Comparison of ENCODE assay signal across 16 cellular contexts in the genomic region with DNA sequence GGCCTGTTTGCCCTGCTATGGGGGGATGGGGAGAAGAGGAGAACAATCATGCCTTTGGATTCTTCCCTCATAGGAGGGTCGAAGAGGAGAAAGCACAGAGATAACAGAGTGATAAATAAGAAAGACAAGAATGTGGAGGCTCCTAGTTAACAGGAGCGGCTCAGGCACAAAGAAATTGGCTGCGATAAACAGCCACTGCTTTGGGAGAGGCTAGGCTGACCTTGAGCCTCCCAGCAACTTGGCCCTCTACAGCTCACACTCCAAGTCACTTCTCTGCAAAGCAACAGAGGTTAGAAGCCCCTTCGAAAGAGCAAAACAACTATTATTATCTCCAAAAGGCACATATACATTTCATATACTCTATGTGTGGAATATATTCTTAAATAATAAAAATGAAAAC.
DNase-seq lines count a peak whose midpoint lies in the region; ATAC-seq, FAIRE-seq and TF ChIP-seq lines count a peak whose summit lies in the region.
"Had no signal": no experiment of that assay in that cellular context is flagged by ENCODE, and none has a peak within 500 bp of the region (broad histone marks: within the 10 kb centered on the region; RNA-seq: fewer than 3 reads in every experiment).

No MANE protein-coding gene starts in this region.

- H3K27me3 ChIP-seq in endodermal cell (ENCODE audit: control insufficient read depth, insufficient read depth, low read length, poor library complexity, severe bottlenecking) (no peaks in the 10 kb centered on the region), thyroid gland (no peaks in the 10 kb centered on the region), right cardiac atrium (ENCODE audit: control insufficient read depth, insufficient read depth) (no peaks in the 10 kb centered on the region)

- no peaks in the 10 kb centered on the region for H3K36me3 ChIP-seq in endodermal cell (ENCODE audit: control insufficient read depth, insufficient read depth, low read length)
- no peaks in the 10 kb centered on the region for H3K36me3 ChIP-seq in thyroid gland

- H3K9ac ChIP-seq in endodermal cell (ENCODE audit: extremely low read depth, low read length, poor library complexity, severe bottlenecking): no peak overlapping the region
- H3K9ac ChIP-seq: GM23248 had no signal

- H3K4me1 Mint-ChIP-seq in endodermal cell (peaks cover 41% of the 10 kb centered on the region), nephron (peaks cover 47% of the 10 kb centered on the region)
- H3K4me1 Mint-ChIP-seq in activated CD4-positive, alpha-beta T cell treated with anti-CD3 and anti-CD28 coated beads for 36 hours: no peaks in the 10 kb centered on the region
- H3K4me1 Mint-ChIP-seq: CD4-positive, alpha-beta memory T cell had no signal

- WGBS in endodermal cell (ENCODE audit: insufficient coverage in 1 of 2, insufficient read length in 1 of 2), 2 experiments: 0 to 29% methylated on average over 1 to 3 of the region's 4 CpGs
- 75 to 81% methylated on average over 4 of the region's 4 CpGs for WGBS in thyroid gland, 2 donors
- WGBS in right cardiac atrium: 49% methylated on average over 4 of the region's 4 CpGs

- H3K9me3 ChIP-seq in endodermal cell (ENCODE audit: control insufficient read depth, low read length) (no peaks in the 10 kb centered on the region), thyroid gland (no peaks in the 10 kb centered on the region), right cardiac atrium (ENCODE audit: control insufficient read depth, low read length) (no peaks in the 10 kb centered on the region)
- H3K9me3 ChIP-seq: Caco-2 had no signal

- H3K27ac ChIP-seq in endodermal cell (ENCODE audit: low read depth, low read length) (no peak overlapping the region), thyroid gland (peak overlapping the region in 2 of 3 donors; percentile 72 to 90), right cardiac atrium (ENCODE audit: low read length) (no peak overlapping the region)
- H3K27ac ChIP-seq: GM23248 had no signal

- H3K27me3 Mint-ChIP-seq in endodermal cell (ENCODE audit: insufficient read depth): no peaks in the 10 kb centered on the region
- H3K27me3 Mint-ChIP-seq in nephron (ENCODE audit: low read depth): no peaks in the 10 kb centered on the region
- H3K27me3 Mint-ChIP-seq in activated CD4-positive, alpha-beta T cell treated with anti-CD3 and anti-CD28 coated beads for 36 hours: no peaks in the 10 kb centered on the region

- H3K4me3 Mint-ChIP-seq in endodermal cell: no peak overlapping the region
- no peak overlapping the region for H3K4me3 Mint-ChIP-seq in nephron
- no peak overlapping the region for H3K4me3 Mint-ChIP-seq in activated CD4-positive, alpha-beta T cell treated with anti-CD3 and anti-CD28 coated beads for 36 hours
- H3K4me3 Mint-ChIP-seq: CD4-positive, alpha-beta memory T cell had no signal

- POLR2A ChIA-PET in activated CD4-positive, alpha-beta T cell treated with anti-CD3 and anti-CD28 coated beads for 36 hours (lab: Charles Lee): no interaction called here

- CTCF ChIA-PET in activated CD4-positive, alpha-beta T cell treated with anti-CD3 and anti-CD28 coated beads for 36 hours (lab: Charles Lee): interaction anchor here (0.7 kb wide), 2 partner anchors 8 to 153 kb away, joined by 3 read pairs; no protein-coding TSS in a partner anchor

- TF ChIP-seq POLR2A in thyroid gland (IDR thresholded peaks at IDR 0.05) (no peak), GM12892 (IDR thresholded peaks at IDR 0.05; ENCODE audit: low read depth, low read length) (no peak)

- H3K4me3 ChIP-seq in endodermal cell (ENCODE audit: low read length) (peak overlapping the region; percentile 19), thyroid gland (replicated peaks in 1 of 3) (no peak overlapping the region), right cardiac atrium (ENCODE audit: low read length) (no peak overlapping the region)
- H3K4me3 ChIP-seq: GM23248 had no signal

- no peak for FAIRE-seq in GM12892 (lab: Jason Lieb, UNC)
- FAIRE-seq: G401.6, GM19239, H1 had no signal

- H3K36me3 Mint-ChIP-seq in endodermal cell (ENCODE audit: low read depth): no peaks in the 10 kb centered on the region
- H3K36me3 Mint-ChIP-seq in nephron (ENCODE audit: low read depth): no peaks in the 10 kb centered on the region
- H3K36me3 Mint-ChIP-seq in activated CD4-positive, alpha-beta T cell treated with anti-CD3 and anti-CD28 coated beads for 36 hours (ENCODE audit: low read depth): no peaks in the 10 kb centered on the region
- H3K36me3 Mint-ChIP-seq: CD4-positive, alpha-beta memory T cell had no signal

- H3K9me3 Mint-ChIP-seq in endodermal cell: no peaks in the 10 kb centered on the region
- H3K9me3 Mint-ChIP-seq in nephron: no peaks in the 10 kb centered on the region
- no peaks in the 10 kb centered on the region for H3K9me3 Mint-ChIP-seq in activated CD4-positive, alpha-beta T cell treated with anti-CD3 and anti-CD28 coated beads for 36 hours (ENCODE audit: low read depth)
- H3K9me3 Mint-ChIP-seq: CD4-positive, alpha-beta memory T cell had no signal

- H3K4me1 ChIP-seq in endodermal cell (ENCODE audit: control insufficient read depth, insufficient read depth, low read length): peaks cover 32% of the 10 kb centered on the region
- peaks cover 53 to 79% of the 10 kb centered on the region in 2 donors for H3K4me1 ChIP-seq in thyroid gland
- peaks cover 2% of the 10 kb centered on the region for H3K4me1 ChIP-seq in right cardiac atrium (ENCODE audit: control insufficient read depth, insufficient read depth, low read length)

- no peak for ATAC-seq in activated CD4-positive, alpha-beta T cell treated with anti-CD3 and anti-CD28 coated beads for 36 hours
- ATAC-seq in right cardiac atrium: no peak

- TF ChIP-seq CTCF in endodermal cell (conservative IDR thresholded peaks at IDR 0.05): no peak
- TF ChIP-seq CTCF in nephron (IDR thresholded peaks at IDR 0.05; ENCODE audit: unreplicated experiment in 3 of 3): no peak
- no peak for TF ChIP-seq CTCF in thyroid gland (IDR thresholded peaks at IDR 0.05)

- H3K27ac Mint-ChIP-seq in endodermal cell (peak overlapping the region; percentile 84), nephron (peak overlapping the region; percentile 8 to 47 (median 41))
- no peak overlapping the region for H3K27ac Mint-ChIP-seq in activated CD4-positive, alpha-beta T cell treated with anti-CD3 and anti-CD28 coated beads for 36 hours
- H3K27ac Mint-ChIP-seq: CD4-positive, alpha-beta memory T cell had no signal

- intact Hi-C loops in thyroid gland (cut with DNase I) (loop anchor here (5.0 to 10.0 kb wide), 2 partner anchors 68 to 305 kb away; a partner anchor contains a TSS), right cardiac atrium (cut with DNase I) (loop anchor here in 2 of 4 donors (5.0 kb wide), 2 partner anchors 108 to 302 kb away; no protein-coding TSS in a partner anchor)
- intact Hi-C loops in activated CD4-positive, alpha-beta T cell treated with anti-CD3 and anti-CD28 coated beads for 36 hours (cut with DNase I, micrococcal nuclease): no loop called here

- no peak for DNase-seq in endodermal cell
- DNase-seq in thyroid gland: no peak
- DNase-seq in activated CD4-positive, alpha-beta T cell treated with anti-CD3 and anti-CD28 coated beads for 36 hours: no peak
- no peak for DNase-seq in right cardiac atrium
- no peak for DNase-seq in GM12892 (ENCODE audit: insufficient read length)
- DNase-seq: Caco-2; CD4-positive, alpha-beta memory T cell; DMS153; DND-41; GM23248; H7; HCEC 1CT had no signal

Comparison
In these comparisons a context has a peak if more than half of its experiments do, and no peak if none do; other contexts are left out.
1. H3K27ac ChIP-seq: peak in thyroid gland (2 of 3); none in endodermal cell (single experiment) and right cardiac atrium (single experiment).